8 cellular contexts compared by ENCODE assay signal in the genomic region with DNA sequence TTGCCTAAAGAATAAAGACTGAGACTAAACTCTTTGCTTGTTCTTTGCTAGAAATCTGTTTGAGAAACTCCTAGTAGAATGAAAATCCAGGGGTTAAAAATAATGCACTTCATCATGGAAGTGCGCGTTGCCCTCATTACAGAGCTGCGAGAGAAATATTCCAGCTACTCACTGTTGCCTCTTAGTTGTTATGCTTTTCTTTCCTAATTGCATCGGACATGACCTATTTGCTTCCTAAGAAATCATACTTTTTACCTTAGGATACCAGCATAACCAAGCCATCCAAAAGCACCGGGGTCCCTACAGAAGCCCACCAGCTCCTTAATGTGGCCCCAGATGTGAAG. TPM values are rescaled to one million over a fixed set of nuclear protein-coding genes. Genes with fewer than 3 reads are reported as not detected.
DNase-seq lines count a peak whose midpoint lies in the region; ATAC-seq and TF ChIP-seq lines count a peak whose summit lies in the region.

No MANE protein-coding gene starts in this region.

- no peak for TF ChIP-seq POLR2A in ovary (IDR thresholded peaks at IDR 0.05)

- WGBS in ovary, 3 donors, result 0% methylated on average over 5 of the region's 5 CpGs

- peak; percentile 13 for ATAC-seq in GM18498 (IDR thresholded peaks at IDR 0.05; ENCODE audit: unreplicated experiment)
- ATAC-seq in GM18517 (IDR thresholded peaks at IDR 0.05; ENCODE audit: unreplicated experiment), result no peak
- ATAC-seq in HG03108 (IDR thresholded peaks at IDR 0.05; ENCODE audit: unreplicated experiment), result no peak

- intact Hi-C loops in ovary (cut with DNase I), result no loop called here

- H4K20me1 ChIP-seq in fibroblast of lung (ENCODE audit: control insufficient read depth, extremely low read depth, insufficient read depth, low read length), result no peaks in the 10 kb centered on the region

- no peak for TF ChIP-seq EP300 in ovary (IDR thresholded peaks at IDR 0.05)

- H2AFZ ChIP-seq in fibroblast of lung (ENCODE audit: low read length), result peak overlapping the region; percentile 40

- no peaks in the 10 kb centered on the region for H3K4me1 ChIP-seq in fibroblast of lung (ENCODE audit: control insufficient read depth, extremely low read depth, insufficient read depth, low read length)
- H3K4me1 ChIP-seq in ovary (ENCODE audit: insufficient read depth), result peaks cover 2% of the 10 kb centered on the region

- H3K9me3 ChIP-seq in fibroblast of lung (ENCODE audit: control insufficient read depth, insufficient read depth, low read depth, low read length) (no peaks in the 10 kb centered on the region), ovary (no peaks in the 10 kb centered on the region)

- H3K4me3 ChIP-seq in fibroblast of lung (replicated peaks in 1 of 4; ENCODE audit: control extremely low read depth in 1 of 4, insufficient read depth in 1 of 4, low read depth in 3 of 4, low read length in 4 of 4) (peak overlapping the region; percentile 50 to 92 (median 58)), ovary (peak overlapping the region; percentile 42)

- H3K27ac ChIP-seq in fibroblast of lung (ENCODE audit: insufficient read depth, low read length) (no peak overlapping the region), ovary (peak overlapping the region in 1 of 2 donors; percentile 74)

- peak; percentile 72 for DNase-seq in NCI-H526 treated with DMSO at 0.1 percent for 48 hours (lab: John Stamatoyannopoulos, UW)
- DNase-seq in fibroblast of lung (ENCODE audit: low read depth in 2 of 2), result no peak
- no peak for DNase-seq in ovary
- no peak for DNase-seq in GM19238 (ENCODE audit: insufficient read length, low spot score)
- DNase-seq in COLO829 (ENCODE audit: low spot score), result no peak

- no peak for TF ChIP-seq CTCF in fibroblast of lung (conservative IDR thresholded peaks at IDR 0.05 in 1 of 2, IDR thresholded peaks at IDR 0.05 in 1 of 2; ENCODE audit: low read depth in 1 of 2, low read length in 2 of 2)
- no peak for TF ChIP-seq CTCF in ovary (IDR thresholded peaks at IDR 0.05)

- no peak overlapping the region for H3K9ac ChIP-seq in fibroblast of lung (ENCODE audit: insufficient read depth, low read length)

- H3K36me3 ChIP-seq in fibroblast of lung (ENCODE audit: control insufficient read depth, insufficient read depth, low read length) (no peaks in the 10 kb centered on the region), ovary (no peaks in the 10 kb centered on the region)

- H3K27me3 ChIP-seq in fibroblast of lung (ENCODE audit: control insufficient read depth, insufficient read depth, low read length) (no peaks in the 10 kb centered on the region), ovary (no peaks in the 10 kb centered on the region)

- H3K79me2 ChIP-seq in fibroblast of lung (ENCODE audit: control insufficient read depth, insufficient read depth, low read length), result no peaks in the 10 kb centered on the region

- H3K4me2 ChIP-seq in fibroblast of lung (ENCODE audit: extremely low read depth, insufficient read depth, low read length), result peak overlapping the region; percentile 83

RNA-seq across cellular contexts. Expression of a gene that starts 0.6 kb away (rescaled TPM):
- total RNA-seq in fibroblast of lung (under 0.01 and 0.83 TPM in 2 replicates), ovary (10 to 100 TPM in 2 of 7 donors, 1 to 10 TPM in 5; 1.8 to 12.1 (median 5.6) TPM)
- polyA plus RNA-seq in fibroblast of lung (0.02 and 0.06 TPM in 2 replicates), ovary (1 to 10 TPM; 1.9 to 3.5 TPM)
- 0.02 and 0.08 TPM in 2 replicates for polyA plus RNA-seq in fibroblast of lung (2012)
- polyA minus RNA-seq in fibroblast of lung (ENCODE audit: low replicate concordance), result not detected in 2 replicates
